ENCODE assay signal across 19 cellular contexts in genomic region chr6:97110149-97110548, GRCh38.
DNase-seq lines count a peak whose midpoint lies in the region; ATAC-seq and TF ChIP-seq lines count a peak whose summit lies in the region.
"Had no signal": no experiment of that assay in that cellular context is flagged by ENCODE, and none has a peak within 500 bp of the region (broad histone marks: within the 10 kb centered on the region; RNA-seq: fewer than 3 reads in every experiment).

No MANE protein-coding gene starts in this region.

- ATAC-seq in SK-N-SH treated with all-trans-retinoic acid at 6 μM for 48 hours: no peak
- no peak for ATAC-seq in GM23338
- ATAC-seq: HCT116, Right ventricle myocardium inferior had no signal

- no peak overlapping the region for H3K27ac Mint-ChIP-seq in GM23338
- H3K27ac Mint-ChIP-seq in neural progenitor cell: no peak overlapping the region
- H3K27ac Mint-ChIP-seq: IgD-negative memory B cell had no signal

- H3F3A ChIP-seq in SK-N-SH (replicated peaks; ENCODE audit: insufficient read depth): no peaks in the 10 kb centered on the region
- no peaks in the 10 kb centered on the region for H3F3A ChIP-seq in GM23338 (replicated peaks; ENCODE audit: low read depth)
- no peaks in the 10 kb centered on the region for H3F3A ChIP-seq in neural progenitor cell (ENCODE audit: low read depth)

- H3K9me3 Mint-ChIP-seq in GM23338: peaks cover 6% of the 10 kb centered on the region; the same call in 2 of the 3 replicates
- H3K9me3 Mint-ChIP-seq in neural progenitor cell: peaks cover 5% of the 10 kb centered on the region
- H3K9me3 Mint-ChIP-seq: IgD-negative memory B cell had no signal

- 81% methylated on average over 5 of the region's 5 CpGs for WGBS in SK-N-SH (ENCODE audit: low lambda C conversion rate)

- H3K27me3 ChIP-seq in SK-N-SH (ENCODE audit: insufficient read depth) (no peaks in the 10 kb centered on the region), GM23338 (ENCODE audit: insufficient read depth) (no peaks in the 10 kb centered on the region), neural progenitor cell (no peaks in the 10 kb centered on the region)
- H3K27me3 ChIP-seq in BLaER1 treated with 17β-estradiol and CSF1 and Interleukin-3, amounts not matched to agents 10 nM and 100 nM: no peaks in the 10 kb centered on the region
- H3K27me3 ChIP-seq: SJSA1 had no signal

- H3K36me3 ChIP-seq in SK-N-SH (replicated peaks in 1 of 2; ENCODE audit: control insufficient read depth in 1 of 2, insufficient read depth in 2 of 2, low read length in 1 of 2): no peaks in the 10 kb centered on the region
- H3K36me3 ChIP-seq in BLaER1 treated with 17β-estradiol and CSF1 and Interleukin-3, amounts not matched to agents 10 nM and 100 nM: no peaks in the 10 kb centered on the region
- H3K36me3 ChIP-seq in GM23338 (ENCODE audit: insufficient read depth): no peaks in the 10 kb centered on the region
- no peaks in the 10 kb centered on the region for H3K36me3 ChIP-seq in neural progenitor cell
- H3K36me3 ChIP-seq: SJSA1 had no signal

- TF ChIP-seq CTCF in SK-N-SH (IDR thresholded peaks at IDR 0.05) (no peak), GM23338 (conservative IDR thresholded peaks at IDR 0.05; ENCODE audit: low read depth in 2 of 2) (no peak), neural progenitor cell (IDR thresholded peaks at IDR 0.05) (no peak)

- H3K4me3 ChIP-seq in SK-N-SH (ENCODE audit: low read depth in 2 of 2, low read length in 1 of 2) (no peak overlapping the region), GM23338 (no peak overlapping the region), neural progenitor cell (no peak overlapping the region)
- no peak overlapping the region for H3K4me3 ChIP-seq in BLaER1 treated with 17β-estradiol and CSF1 and Interleukin-3, amounts not matched to agents 10 nM and 100 nM
- H3K4me3 ChIP-seq: SJSA1 had no signal

- no peak for DNase-seq in SK-N-SH
- no peak for DNase-seq in GM23338 (ENCODE audit: low spot score)
- DNase-seq in neural progenitor cell (ENCODE audit: low spot score): no peak
- no peak for DNase-seq in glomerular visceral epithelial cell (ENCODE audit: extremely low spot score)
- DNase-seq in UCSD-AML1 (lab: John Stamatoyannopoulos, UW; ENCODE audit: unreplicated experiment): no peak
- no peak for DNase-seq in pons (ENCODE audit: low spot score)
- DNase-seq: GOT3, MV-4-11, NCI-H1694 treated with DMSO at 0.1 percent for 48 hours, NCI-H446, NCI-H526 had no signal

- TF ChIP-seq RAD21 in SK-N-SH (IDR thresholded peaks at IDR 0.05; ENCODE audit: low read length): no peak

- POLR2A ChIA-PET in SK-N-SH (lab: Yijun Ruan, JAX): no interaction called here

- H3K79me2 ChIP-seq in SK-N-SH (ENCODE audit: insufficient read depth) (no peaks in the 10 kb centered on the region), GM23338 (replicated peaks; ENCODE audit: insufficient read depth) (no peaks in the 10 kb centered on the region), neural progenitor cell (ENCODE audit: low read depth) (no peaks in the 10 kb centered on the region)

- H2AFZ ChIP-seq in SK-N-SH (ENCODE audit: low read depth) (peak overlapping the region; percentile 27; the same call in 1 of the 2 replicates), GM23338 (peak overlapping the region; percentile 84), neural progenitor cell (replicated peaks) (peak overlapping the region; percentile 14)

- H4K20me1 ChIP-seq in SK-N-SH (ENCODE audit: insufficient read depth) (no peaks in the 10 kb centered on the region), GM23338 (replicated peaks; ENCODE audit: insufficient read depth) (no peaks in the 10 kb centered on the region), neural progenitor cell (ENCODE audit: low read depth) (no peaks in the 10 kb centered on the region)
- no peaks in the 10 kb centered on the region for H4K20me1 ChIP-seq in BLaER1 treated with 17β-estradiol and CSF1 and Interleukin-3, amounts not matched to agents 10 nM and 100 nM

- H3K4me1 Mint-ChIP-seq in GM23338 (peaks cover 10% of the 10 kb centered on the region; the same call in 2 of the 3 replicates), neural progenitor cell (peaks cover 4% of the 10 kb centered on the region)
- H3K4me1 Mint-ChIP-seq: IgD-negative memory B cell had no signal

- H3K9me3 ChIP-seq in SK-N-SH (no peaks in the 10 kb centered on the region), neural progenitor cell (ENCODE audit: low read depth) (no peaks in the 10 kb centered on the region)
- H3K9me3 ChIP-seq in BLaER1 treated with 17β-estradiol and CSF1 and Interleukin-3, amounts not matched to agents 10 nM and 100 nM (replicated peaks in 1 of 11): peaks cover 6 to 24% (median 10%) of the 10 kb centered on the region in 11 experiments; a peak in 14 of 22 replicates
- H3K9me3 ChIP-seq: SJSA1 had no signal

- H3K9ac ChIP-seq in SK-N-SH (no peak overlapping the region), neural progenitor cell (no peak overlapping the region)
- H3K9ac ChIP-seq in BLaER1 treated with 17β-estradiol and CSF1 and Interleukin-3, amounts not matched to agents 10 nM and 100 nM: no peak overlapping the region

- H3K27ac ChIP-seq in SK-N-SH (ENCODE audit: low read depth in 2 of 2, low read length in 1 of 2) (no peak overlapping the region), GM23338 (ENCODE audit: low read depth) (no peak overlapping the region), neural progenitor cell (no peak overlapping the region)
- no peak overlapping the region for H3K27ac ChIP-seq in BLaER1 treated with 17β-estradiol and CSF1 and Interleukin-3, amounts not matched to agents 10 nM and 100 nM
- H3K27ac ChIP-seq: 22Rv1, C4-2B, SJSA1 had no signal

- 0 out of 3 replicates have a peak, but pooled peaks cover 4% of the 10 kb centered on the region for H3K36me3 Mint-ChIP-seq in GM23338 (ENCODE audit: low read depth)
- H3K36me3 Mint-ChIP-seq in neural progenitor cell: no peaks in the 10 kb centered on the region

- no peaks in the 10 kb centered on the region for H3K27me3 Mint-ChIP-seq in GM23338 (ENCODE audit: insufficient read depth, low read depth, poor library complexity)
- H3K27me3 Mint-ChIP-seq in neural progenitor cell (ENCODE audit: insufficient read depth, low read depth): no peaks in the 10 kb centered on the region

- H3K9me2 ChIP-seq in SK-N-SH (no peaks in the 10 kb centered on the region), GM23338 (ENCODE audit: insufficient read depth) (peaks cover 5% of the 10 kb centered on the region)

- no peak for TF ChIP-seq EP300 in SK-N-SH (IDR thresholded peaks at IDR 0.05; ENCODE audit: borderline replicate concordance in 1 of 2, low read depth in 1 of 2, low read length in 1 of 2)

- CTCF ChIA-PET in SK-N-SH (lab: Yijun Ruan, JAX): interaction anchor here (1.0 kb wide), 1 partner anchor 327 kb away, joined by 3 read pairs; no protein-coding TSS in a partner anchor

- H3K4me2 ChIP-seq in SK-N-SH (no peak overlapping the region), GM23338 (no peak overlapping the region), neural progenitor cell (no peak overlapping the region)
- peak overlapping the region in 6 of 11 experiments; percentile 5 to 48 (median 22); a peak in 5 of 22 replicates for H3K4me2 ChIP-seq in BLaER1 treated with 17β-estradiol and CSF1 and Interleukin-3, amounts not matched to agents 10 nM and 100 nM

- H3K4me3 Mint-ChIP-seq in GM23338 (no peak overlapping the region), neural progenitor cell (no peak overlapping the region)
- H3K4me3 Mint-ChIP-seq: IgD-negative memory B cell had no signal

- H3K4me1 ChIP-seq in SK-N-SH (ENCODE audit: control insufficient read depth in 1 of 2, insufficient read depth in 2 of 2, low read depth in 1 of 2, low read length in 1 of 2) (peaks cover 0 to 5% of the 10 kb centered on the region in 2 experiments; a peak in 1 of 4 replicates), GM23338 (ENCODE audit: insufficient read depth) (no peaks in the 10 kb centered on the region), neural progenitor cell (peaks cover 20% of the 10 kb centered on the region)
- H3K4me1 ChIP-seq in BLaER1 treated with 17β-estradiol and CSF1 and Interleukin-3, amounts not matched to agents 10 nM and 100 nM: peaks cover 0 to 11% (median 9%) of the 10 kb centered on the region in 10 experiments; a peak in 6 of 20 replicates
- H3K4me1 ChIP-seq: SJSA1 had no signal

TF ChIP-seq in SK-N-SH, 30 proteins besides CTCF, POLR2A, EP300 and RAD21 (continues in another document):
- no peak for TF ChIP-seq SMC3 (IDR thresholded peaks at IDR 0.05; ENCODE audit: low read depth, low read length)

TF ChIP-seq in SK-N-SH treated with all-trans-retinoic acid at 6 μM for 48 hours, 23 proteins besides CTCF, POLR2A, EP300 and RAD21:
- TF ChIP-seq SNAI2 (CRISPR knock-in tag; IDR thresholded peaks at IDR 0.05) (no peak), CSDC2 (CRISPR knock-in tag; IDR thresholded peaks at IDR 0.05) (no peak), ZNF70 (CRISPR knock-in tag; IDR thresholded peaks at IDR 0.05) (no peak), BACH2 (CRISPR knock-in tag; IDR thresholded peaks at IDR 0.05; ENCODE audit: borderline replicate concordance) (no peak), TCF4 (CRISPR knock-in tag; IDR thresholded peaks at IDR 0.05; ENCODE audit: borderline replicate concordance) (no peak), ZNF565 (CRISPR knock-in tag; conservative IDR thresholded peaks at IDR 0.05; ENCODE audit: low read depth) (no peak)

TF ChIP-seq in GM23338, 12 proteins besides CTCF, POLR2A, EP300 and RAD21:
- TF ChIP-seq ZNF114 (CRISPR knock-in tag; IDR thresholded peaks at IDR 0.05): no peak
- no peak for TF ChIP-seq CREB1 (CRISPR knock-in tag; IDR thresholded peaks at IDR 0.05; ENCODE audit: low read depth)
- no peak for TF ChIP-seq STAT1 (IDR thresholded peaks at IDR 0.05; ENCODE audit: unreplicated experiment)
- TF ChIP-seq NANOG (IDR thresholded peaks at IDR 0.05; ENCODE audit: borderline replicate concordance): no peak
- TF ChIP-seq EZH2 (IDR thresholded peaks at IDR 0.05; ENCODE audit: low read depth, unreplicated experiment): no peak
- no peak for TF ChIP-seq ETS1 (IDR thresholded peaks at IDR 0.05)

Comparison
In these comparisons a context has a peak if more than half of its experiments do, and no peak if none do; other contexts are left out.
1. H2AFZ ChIP-seq: peak in every context shown above with its lines; median percentile 84 in GM23338; 27 in SK-N-SH; 14 in neural progenitor cell.
2. H3K4me2 ChIP-seq: peak in BLaER1 treated with 17β-estradiol and CSF1 and Interleukin-3, amounts not matched to agents 10 nM and 100 nM (6 of 11); none in SK-N-SH (single experiment), GM23338 (single experiment) and neural progenitor cell (single experiment).